Comparison of ENCODE assay signal across 23 cellular contexts in genomic region chr10:93751074-93751572, GRCh38. TPM values are rescaled to one million over a fixed set of nuclear protein-coding genes. Genes with fewer than 3 reads are reported as not detected.
A peak's percentile ranks its signal among the peaks of the same experiment; 100 is the strongest.
DNase-seq lines count a peak whose midpoint lies in the region; ATAC-seq and TF ChIP-seq lines count a peak whose summit lies in the region.
"Had no signal": no experiment of that assay in that cellular context is flagged by ENCODE, and none has a peak within 500 bp of the region (broad histone marks: within the 10 kb centered on the region; RNA-seq: fewer than 3 reads in every experiment).

No MANE protein-coding gene starts in this region.

- H3K23ac ChIP-seq in neuronal stem cell (ENCODE audit: low read depth, low read length, poor library complexity) = no peak overlapping the region

- H3K4ac ChIP-seq in neuronal stem cell (ENCODE audit: low read length) = no peak overlapping the region

- peaks cover 13% of the 10 kb centered on the region for H3K4me1 Mint-ChIP-seq in mesothelial cell of epicardium

- H3K27me3 ChIP-seq in PC-9 (ENCODE audit: insufficient read depth, low read depth) = no peaks in the 10 kb centered on the region
- no peaks in the 10 kb centered on the region for H3K27me3 ChIP-seq in neuronal stem cell (ENCODE audit: control insufficient read depth in 3 of 3, insufficient read depth in 3 of 3, low read depth in 1 of 3, low read length in 3 of 3)

- intact Hi-C loops in PC-9 (cut with micrococcal nuclease; ENCODE audit: unreplicated experiment) = no loop called here

- TF ChIP-seq POLR2A in GM18505 (IDR thresholded peaks at IDR 0.05; ENCODE audit: borderline replicate concordance, extremely low read depth, insufficient read depth, insufficient read length) = no peak

- H3K18ac ChIP-seq in neuronal stem cell (ENCODE audit: low read length) = peak overlapping the region; percentile 50

- no peak overlapping the region for H2BK12ac ChIP-seq in neuronal stem cell (ENCODE audit: low read length)

- H2BK15ac ChIP-seq in neuronal stem cell (ENCODE audit: low read length) = no peak overlapping the region

- no peak overlapping the region for H2AK5ac ChIP-seq in neuronal stem cell (ENCODE audit: low read depth, low read length)

- H3K4me3 ChIP-seq in PC-9 (no peak overlapping the region), neuronal stem cell (ENCODE audit: low read length in 2 of 2) (no peak overlapping the region)
- H3K4me3 ChIP-seq: HAP-1 had no signal

- H3K27me3 Mint-ChIP-seq in mesothelial cell of epicardium (ENCODE audit: low read depth) = peaks cover 14% of the 10 kb centered on the region

- H3K36me3 ChIP-seq in ES-I3 (ENCODE audit: insufficient read depth, low read length) (no peaks in the 10 kb centered on the region), PC-9 (ENCODE audit: low read depth) (no peaks in the 10 kb centered on the region), neuronal stem cell (replicated peaks in 1 of 2; ENCODE audit: control insufficient read depth in 2 of 2, insufficient read depth in 2 of 2, low read length in 2 of 2) (no peaks in the 10 kb centered on the region)
- H3K36me3 ChIP-seq: HAP-1 had no signal

- H2BK120ac ChIP-seq in neuronal stem cell (ENCODE audit: low read depth, low read length) = no peak overlapping the region

- H3K4me2 ChIP-seq in PC-9 (peak overlapping the region; percentile 67), neuronal stem cell (ENCODE audit: insufficient read depth, low read length, poor library complexity, severe bottlenecking) (no peak overlapping the region)

- WGBS in neuronal stem cell (ENCODE audit: extremely low coverage in 2 of 2, insufficient read length in 2 of 2, insufficient replicate concordance in 1 of 2), 2 donors = no CpG with 5 or more reads among the region's 8 CpGs

- no peak overlapping the region for H3K27ac Mint-ChIP-seq in mesothelial cell of epicardium
- H3K27ac Mint-ChIP-seq: CD8-positive, alpha-beta T cell had no signal

- H3K9me3 ChIP-seq in ES-I3 (ENCODE audit: control insufficient read depth, insufficient read depth, low read length) = no peaks in the 10 kb centered on the region
- H3K9me3 ChIP-seq in PC-9 (ENCODE audit: insufficient read depth, low read depth) = no peaks in the 10 kb centered on the region
- H3K9me3 ChIP-seq in neuronal stem cell (replicated peaks in 1 of 2; ENCODE audit: control insufficient read depth in 2 of 2, insufficient read depth in 1 of 2, low read depth in 1 of 2, low read length in 2 of 2) = no peaks in the 10 kb centered on the region
- H3K9me3 ChIP-seq: HAP-1 had no signal

- H3K79me1 ChIP-seq in neuronal stem cell (ENCODE audit: low read depth, low read length) = no peaks in the 10 kb centered on the region

- H3K36me3 Mint-ChIP-seq in mesothelial cell of epicardium = no peaks in the 10 kb centered on the region
- H3K36me3 Mint-ChIP-seq: CD8-positive, alpha-beta T cell had no signal

- H4K8ac ChIP-seq in neuronal stem cell (ENCODE audit: low read depth, low read length) = no peak overlapping the region

- peaks cover 15% of the 10 kb centered on the region for H3F3A ChIP-seq in PC-9 (ENCODE audit: insufficient read depth, low read depth)

- no peaks in the 10 kb centered on the region for H3K9me3 Mint-ChIP-seq in mesothelial cell of epicardium
- H3K9me3 Mint-ChIP-seq: CD8-positive, alpha-beta T cell had no signal

- no peaks in the 10 kb centered on the region for H3K79me2 ChIP-seq in PC-9 (ENCODE audit: low read depth)

- no peak overlapping the region for H2BK5ac ChIP-seq in neuronal stem cell (ENCODE audit: low read length)

- H3K27ac ChIP-seq in PC-9 = peak overlapping the region; percentile 26; the same call in 1 of the 2 replicates
- no peak overlapping the region for H3K27ac ChIP-seq in neuronal stem cell (replicated peaks; ENCODE audit: low read length)
- H3K27ac ChIP-seq: HL-60 had no signal

- H4K91ac ChIP-seq in neuronal stem cell (ENCODE audit: low read depth, low read length, poor library complexity) = no peak overlapping the region

- no peak overlapping the region for H3K14ac ChIP-seq in neuronal stem cell (ENCODE audit: low read length)

- TF ChIP-seq CTCF in PC-9 (conservative IDR thresholded peaks at IDR 0.05) (no peak), mesothelial cell of epicardium (IDR thresholded peaks at IDR 0.05; ENCODE audit: unreplicated experiment) (no peak)

- CTCF ChIA-PET in PC-9 (lab: Charles Lee) = interaction anchor here (0.6 kb wide), 1 partner anchor 65 kb away, joined by 4 read pairs; no protein-coding TSS in a partner anchor

- BruUV-seq in PC-9 (replicated peaks; lab: Mats Ljungman, UMichigan) = no TSS peak

- H3K9ac ChIP-seq in ES-I3 (ENCODE audit: low read depth, low read length) (peak overlapping the region; percentile 11; the same call in 1 of the 2 replicates), neuronal stem cell (ENCODE audit: low read depth, low read length, poor library complexity) (no peak overlapping the region)

- H3K4me1 ChIP-seq in ES-I3 (ENCODE audit: insufficient read depth, low read length) (peaks cover 29% of the 10 kb centered on the region), PC-9 (replicated peaks; ENCODE audit: insufficient read depth) (peaks cover 54% of the 10 kb centered on the region), neuronal stem cell (ENCODE audit: control insufficient read depth in 2 of 2, insufficient read depth in 1 of 2, low read depth in 1 of 2, low read length in 2 of 2) (peaks cover 18 to 29% of the 10 kb centered on the region in 2 donors)

- ATAC-seq in esophagus mucosa = peak; percentile 29
- no peak for ATAC-seq in GM18868 (IDR thresholded peaks at IDR 0.05; ENCODE audit: unreplicated experiment)
- no peak for ATAC-seq in GM18505 (IDR thresholded peaks at IDR 0.05; ENCODE audit: unreplicated experiment)
- ATAC-seq: CD8-positive, alpha-beta T cell had no signal

- no peaks in the 10 kb centered on the region for H4K20me1 ChIP-seq in PC-9 (ENCODE audit: insufficient read depth)

- DNase-seq in PC-9 = peak in 1 of 2 experiments; percentile 11
- no peak for DNase-seq in neuronal stem cell (ENCODE audit: low spot score)
- DNase-seq in mesothelial cell of epicardium (ENCODE audit: low spot score in 2 of 2, unreplicated experiment in 2 of 2) = no peak
- no peak for DNase-seq in ecto neural progenitor cell (ENCODE audit: low spot score)
- DNase-seq: AML-193; CD8-positive, alpha-beta T cell; DND-41; KG1; NCI-H1105; NCI-H2029 treated with DMSO at 0.1 percent for 48 hours; NCI-H226; NCI-H510A treated with DMSO at 0.1 percent for 48 hours; NCI-H748 treated with DMSO at 0.1 percent for 48 hours; SIG-M5 had no signal

- POLR2A ChIA-PET in PC-9 (lab: Charles Lee; ENCODE audit: unreplicated experiment) = no interaction called here

- no peaks in the 10 kb centered on the region for H3K9me2 ChIP-seq in PC-9 (ENCODE audit: insufficient read depth)

- H3K4me3 Mint-ChIP-seq in mesothelial cell of epicardium = no peak overlapping the region

- H2AFZ ChIP-seq in PC-9 = no peak overlapping the region; the same call in 1 of the 2 replicates
- H2AFZ ChIP-seq in neuronal stem cell (ENCODE audit: low read length) = no peak overlapping the region

RNA-seq across cellular contexts. Expression of gene LGI1, which starts 6.6 kb away (rescaled TPM):
- total RNA-seq in PC-9 (2021) (not detected in 2 replicates), esophagus mucosa (not detected), mesothelial cell of epicardium (0.13 to 0.59 TPM in 2 of 3 replicates, not detected in the other)
- polyA plus RNA-seq in neuronal stem cell (2013, experiment 1 of 2) = 10.8 TPM
- 9.5 TPM for polyA plus RNA-seq in neuronal stem cell (2013, experiment 2 of 2)
- total RNA-seq: A172; CD8-positive, alpha-beta T cell; HT-29 had no signal
- polyA plus RNA-seq: AG04450 had no signal

RNA-seq across cellular contexts. Expression of gene FRA10AC1, which starts 48.7 kb away (rescaled TPM):
- total RNA-seq in PC-9 (2021) = 5.4 and 10.4 TPM in 2 replicates
- total RNA-seq in esophagus mucosa = 11.8 TPM
- polyA plus RNA-seq in neuronal stem cell (2013, experiment 1 of 2) = 23.9 TPM
- polyA plus RNA-seq in neuronal stem cell (2013, experiment 2 of 2) = 24.5 TPM
- 23.4 to 27.0 TPM (median 24.2 TPM) in 3 replicates for total RNA-seq in mesothelial cell of epicardium
